In the genomic region with DNA sequence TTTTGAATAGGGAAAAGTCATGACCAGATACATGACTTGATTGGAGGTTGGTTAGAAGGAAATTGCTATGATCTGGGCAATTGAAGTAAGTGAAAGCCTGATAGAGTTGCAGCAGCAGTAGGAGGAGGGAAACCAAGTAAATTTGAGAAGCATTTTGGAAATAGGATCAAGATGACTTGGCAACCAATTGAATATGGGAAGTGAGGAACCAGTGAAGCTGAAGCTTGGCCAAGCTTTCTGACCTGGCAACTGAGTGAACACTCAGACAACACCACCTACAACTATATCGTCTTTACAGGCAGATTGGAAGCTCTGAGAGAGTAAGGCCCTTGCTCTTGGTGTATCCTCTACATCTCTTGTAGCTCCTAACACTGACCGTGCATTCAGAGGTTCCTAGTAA, we compare ENCODE assay signal across 22 cellular contexts.
"Had no signal": no experiment of that assay in that cellular context is flagged by ENCODE, and none has a peak within 500 bp of the region (broad histone marks: within the 10 kb centered on the region; RNA-seq: fewer than 3 reads in every experiment).

No MANE protein-coding gene starts in this region.

- H3K27me3 ChIP-seq: esophagus squamous epithelium, heart right ventricle, sigmoid colon, tibial nerve, upper lobe of left lung had no signal

- H3K27ac Mint-ChIP-seq: effector memory CD8-positive, alpha-beta T cell; naive thymus-derived CD8-positive, alpha-beta T cell; nephron progenitor cell; stimulated activated memory B cell treated with anti-CD40 and anti-IgM and Interleukin-4, amounts not matched to agents 10 μg/mL and 1 μg/mL and 100 μg/mL, for 72 hours; stimulated activated naive CD8-positive, alpha-beta T cell treated with anti-CD3 and anti-CD28 coated beads, Interleukin-15, Interleukin-2, amounts not matched to agents 100 ng/mL and 50 ng/mL, for 24 hours had no signal

- H3K9me3 ChIP-seq: esophagus squamous epithelium, heart right ventricle, lower lobe of right lung, prostate gland, sigmoid colon, thoracic aorta, upper lobe of left lung had no signal

- H3K4me3 Mint-ChIP-seq: effector memory CD8-positive, alpha-beta T cell; naive thymus-derived CD8-positive, alpha-beta T cell; nephron progenitor cell; stimulated activated memory B cell treated with anti-CD40 and anti-IgM and Interleukin-4, amounts not matched to agents 10 μg/mL and 1 μg/mL and 100 μg/mL, for 72 hours; stimulated activated naive CD8-positive, alpha-beta T cell treated with anti-CD3 and anti-CD28 coated beads, Interleukin-15, Interleukin-2, amounts not matched to agents 100 ng/mL and 50 ng/mL, for 24 hours had no signal

- H3K9me3 Mint-ChIP-seq: effector memory CD8-positive, alpha-beta T cell; naive thymus-derived CD8-positive, alpha-beta T cell; stimulated activated memory B cell treated with anti-CD40 and anti-IgM and Interleukin-4, amounts not matched to agents 10 μg/mL and 1 μg/mL and 100 μg/mL, for 72 hours; stimulated activated naive CD8-positive, alpha-beta T cell treated with anti-CD3 and anti-CD28 coated beads, Interleukin-15, Interleukin-2, amounts not matched to agents 100 ng/mL and 50 ng/mL, for 24 hours had no signal

- H3K4me3 ChIP-seq: esophagus squamous epithelium, heart right ventricle, lower lobe of right lung, prostate gland, sigmoid colon, thoracic aorta, tibial nerve, upper lobe of left lung had no signal

- DNase-seq: cortex of kidney; effector memory CD8-positive, alpha-beta T cell; erythroblast; esophagus squamous epithelium; foreskin melanocyte; glutamatergic neuron; heart right ventricle; hippocampal formation; left ventricle myocardium superior; lower lobe of right lung; naive thymus-derived CD8-positive, alpha-beta T cell; nephron progenitor cell; nucleus accumbens; right cardiac atrium; sigmoid colon; stimulated activated CD4-positive, alpha-beta T cell treated with anti-CD3 and anti-CD28 coated beads, Interleukin-4, amount 100 ng/mL, for 4 hours; upper lobe of left lung had no signal

- H3K27me3 Mint-ChIP-seq: effector memory CD8-positive, alpha-beta T cell; naive thymus-derived CD8-positive, alpha-beta T cell; stimulated activated memory B cell treated with anti-CD40 and anti-IgM and Interleukin-4, amounts not matched to agents 10 μg/mL and 1 μg/mL and 100 μg/mL, for 72 hours; stimulated activated naive CD8-positive, alpha-beta T cell treated with anti-CD3 and anti-CD28 coated beads, Interleukin-15, Interleukin-2, amounts not matched to agents 100 ng/mL and 50 ng/mL, for 24 hours had no signal

- H3K4me1 ChIP-seq: esophagus squamous epithelium, lower lobe of right lung, prostate gland, upper lobe of left lung had no signal

- H3K36me3 ChIP-seq: esophagus squamous epithelium, heart right ventricle, lower lobe of right lung, prostate gland, sigmoid colon, thoracic aorta, upper lobe of left lung had no signal

- H3K27ac ChIP-seq: esophagus squamous epithelium, heart right ventricle, lower lobe of right lung, prostate gland, sigmoid colon, thoracic aorta, tibial nerve, upper lobe of left lung had no signal
